ENCODE assay signal across 32 cellular contexts in genomic region chr11:46876471-46876870, GRCh38.
"Had no signal": no experiment of that assay in that cellular context is flagged by ENCODE, and none has a peak within 500 bp of the region (broad histone marks: within the 10 kb centered on the region; RNA-seq: fewer than 3 reads in every experiment).

No MANE protein-coding gene starts in this region.

- DNase-seq: activated B cell treated with CpG ODN at 0.5 μM for 24 hours; activated CD4-positive, alpha-beta memory T cell treated with anti-CD3 and anti-CD28 coated beads for 36 hours; activated CD4-positive, alpha-beta T cell treated with anti-CD3 and anti-CD28 coated beads for 4 hours; activated CD4-positive, alpha-beta T cell treated with anti-CD3 and anti-CD28 coated beads, Interleukin-2, amount 50 U/mL, for 1 hour; activated CD4-positive, CD25-positive, alpha-beta regulatory T cell treated with anti-CD3 and anti-CD28 coated beads, Interleukin-2, amount 50 U/mL, for 72 hours; activated CD8-positive, alpha-beta memory T cell treated with anti-CD3 and anti-CD28 coated beads, Interleukin-2, amount 50 U/mL, for 4 hours; activated gamma-delta T cell treated with Interleukin-2 at 50 U/mL for 16 hours; activated naive CD4-positive, alpha-beta T cell treated with anti-CD3 and anti-CD28 coated beads for 36 hours; activated T-cell treated with anti-CD3 and anti-CD28 coated beads for 4 hours; activated T-cell treated with anti-CD3 and anti-CD28 coated beads, Interleukin-2, amount 50 U/mL, for 4 hours; anterior cingulate cortex; Kasumi-1; KG1; MG63; NCI-H1048; NCI-H1105 treated with DMSO at 0.1 percent for 48 hours; NCI-H1436; NCI-H1694; NCI-H2029; NCI-H345; NCI-H524 treated with DMSO at 0.1 percent for 48 hours; NCI-H748 treated with DMSO at 0.1 percent for 48 hours; NK-92 treated with Interleukin-12 subunit alpha and Interleukin-12 subunit beta, amount 100 ng/mL, for 24 hours; SIG-M5; T-helper 1 cell; T-helper 2 cell; T-helper 9 cell had no signal

- H3K4me1 Mint-ChIP-seq: activated B cell treated with CpG ODN at 0.5 μM for 24 hours, brain had no signal

- H3K27me3 Mint-ChIP-seq: activated CD4-positive, alpha-beta memory T cell treated with anti-CD3 and anti-CD28 coated beads for 36 hours; brain had no signal

- H3K9me3 Mint-ChIP-seq: activated B cell treated with CpG ODN at 0.5 μM for 24 hours; activated CD4-positive, alpha-beta memory T cell treated with anti-CD3 and anti-CD28 coated beads for 36 hours; activated naive CD4-positive, alpha-beta T cell treated with anti-CD3 and anti-CD28 coated beads for 36 hours; activated naive CD4-positive, alpha-beta T cell treated with anti-CD3 and anti-CD28 coated beads, Interleukin-2, amount 50 U/mL, for 72 hours; activated T-cell treated with anti-CD3 and anti-CD28 coated beads, Interleukin-2, amount 50 U/mL, for 4 hours; activated T-helper 1 cell treated with anti-CD3 and anti-CD28 coated beads, Interleukin-12 subunit alpha, Interleukin-12 subunit beta, Interleukin-2, Interleukin-4 antibody, amounts not matched to agents 30 ng/mL and 10 ng/mL and 1 ng/mL, durations not matched to agents 14 hours and 24 hours and 36 hours; brain had no signal

- H3K27ac Mint-ChIP-seq: activated B cell treated with CpG ODN at 0.5 μM for 24 hours; activated CD4-positive, alpha-beta memory T cell treated with anti-CD3 and anti-CD28 coated beads for 36 hours; activated naive CD4-positive, alpha-beta T cell treated with anti-CD3 and anti-CD28 coated beads for 36 hours; activated naive CD4-positive, alpha-beta T cell treated with anti-CD3 and anti-CD28 coated beads, Interleukin-2, amount 50 U/mL, for 72 hours; activated T-helper 1 cell treated with anti-CD3 and anti-CD28 coated beads, Interleukin-12 subunit alpha, Interleukin-12 subunit beta, Interleukin-2, Interleukin-4 antibody, amounts not matched to agents 30 ng/mL and 10 ng/mL and 1 ng/mL, durations not matched to agents 14 hours and 24 hours and 36 hours had no signal

- H3K27ac ChIP-seq: VCaP had no signal

- H3K4me3 ChIP-seq: MG63 had no signal

- H3K4me3 Mint-ChIP-seq: activated B cell treated with CpG ODN at 0.5 μM for 24 hours; activated CD4-positive, alpha-beta memory T cell treated with anti-CD3 and anti-CD28 coated beads for 36 hours; activated naive CD4-positive, alpha-beta T cell treated with anti-CD3 and anti-CD28 coated beads for 36 hours; activated T-cell treated with anti-CD3 and anti-CD28 coated beads, Interleukin-2, amount 50 U/mL, for 4 hours; activated T-helper 1 cell treated with anti-CD3 and anti-CD28 coated beads, Interleukin-12 subunit alpha, Interleukin-12 subunit beta, Interleukin-2, Interleukin-4 antibody, amounts not matched to agents 30 ng/mL and 10 ng/mL and 1 ng/mL, durations not matched to agents 14 hours and 24 hours and 36 hours; brain had no signal

- H3K9me3 ChIP-seq: MG63 had no signal

- ATAC-seq: activated naive CD4-positive, alpha-beta T cell treated with anti-CD3 and anti-CD28 coated beads, Interleukin-2, amount 50 U/mL, for 72 hours; activated T-cell treated with anti-CD3 and anti-CD28 coated beads, Interleukin-2, amount 50 U/mL, for 4 hours; SK-N-SH treated with all-trans-retinoic acid at 6 μM for 48 hours had no signal

- H3K36me3 ChIP-seq: MG63 had no signal

- H3K27me3 ChIP-seq: MG63 had no signal

- H3K36me3 Mint-ChIP-seq: activated CD4-positive, alpha-beta memory T cell treated with anti-CD3 and anti-CD28 coated beads for 36 hours; activated naive CD4-positive, alpha-beta T cell treated with anti-CD3 and anti-CD28 coated beads, Interleukin-2, amount 50 U/mL, for 72 hours had no signal
